ENCODE assay signal across 8 cellular contexts in the genomic region with DNA sequence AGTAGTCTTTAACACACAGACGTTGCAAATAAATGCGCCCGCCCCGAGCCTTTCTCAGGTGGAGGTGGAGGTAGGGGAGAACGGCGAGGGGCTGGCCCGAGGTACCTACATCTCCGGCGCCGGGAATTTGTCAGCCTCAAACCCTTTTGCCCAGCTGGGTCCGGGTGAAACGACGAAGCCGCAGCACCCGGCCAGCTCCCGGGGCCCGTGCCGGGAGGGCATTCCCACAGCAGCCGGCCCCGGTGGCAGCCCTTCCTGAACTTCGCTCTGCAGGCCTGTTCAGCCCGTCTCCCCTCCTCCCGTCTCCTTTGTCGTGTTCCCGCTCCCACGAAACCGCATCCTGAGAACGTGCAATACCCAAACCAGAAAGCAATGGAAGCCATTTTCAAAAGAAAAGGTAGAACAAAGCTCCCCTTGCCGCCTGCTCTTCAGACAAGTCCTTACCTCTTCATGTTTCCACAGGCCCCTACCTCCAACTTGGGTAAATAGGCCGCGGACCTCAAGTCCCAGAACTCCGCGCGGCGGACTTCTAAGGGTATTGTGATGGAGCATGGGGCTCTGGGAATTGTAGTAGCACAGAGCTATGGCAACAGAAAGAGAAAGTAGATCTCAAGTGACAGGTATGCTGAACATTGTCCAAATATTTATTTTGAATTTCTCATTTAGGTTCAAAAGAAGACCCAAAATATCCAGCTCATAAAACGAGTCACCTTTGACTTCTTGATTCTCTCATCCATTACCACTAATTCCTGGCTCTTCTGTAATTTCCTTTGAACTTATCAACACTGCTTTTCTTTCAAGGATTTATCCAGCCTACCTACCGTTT. TPM values are rescaled to one million over a fixed set of nuclear protein-coding genes. Genes with fewer than 3 reads are reported as not detected.
A peak's percentile ranks its signal among the peaks of the same experiment; 100 is the strongest.
DNase-seq lines count a peak whose midpoint lies in the region; ATAC-seq lines count a peak whose summit lies in the region.

A gene (minus strand): TSS at position 501 of the 826 bp plus-strand sequence. CDS start 49 bp downstream, at position 452.

- peak; percentile 100 for ATAC-seq in GM21737 (IDR thresholded peaks at IDR 0.05; ENCODE audit: unreplicated experiment)
- ATAC-seq in activated T-cell treated with anti-CD3 and anti-CD28 coated beads, Interleukin-2, amount 50 U/mL, for 72 hours (replicated peaks in 1 of 2): peak; percentile 100
- ATAC-seq in stimulated activated effector memory CD8-positive, alpha-beta T cell treated with anti-CD3 and anti-CD28 coated beads, Interleukin-12 subunit alpha, Interleukin-12 subunit beta, amount 100 ng/mL, for 72 hours: peak; percentile 100

- DNase-seq in DMS153 treated with DMSO at 0.1 percent for 48 hours (lab: John Stamatoyannopoulos, UW; ENCODE audit: unreplicated experiment) (peak; percentile 15), KBM-7 (peak; percentile 91), RKO (ENCODE audit: low spot score) (peak; percentile 77), fibroblast of gingiva (ENCODE audit: low read depth) (peak; percentile 70), myocyte (ENCODE audit: low read depth) (peak; percentile 80)
- peak; percentile 63 to 75 for DNase-seq in activated T-cell treated with anti-CD3 and anti-CD28 coated beads, Interleukin-2, amount 50 U/mL, for 72 hours
- peak; percentile 14 to 67 for DNase-seq in stimulated activated effector memory CD8-positive, alpha-beta T cell treated with anti-CD3 and anti-CD28 coated beads, Interleukin-12 subunit alpha, Interleukin-12 subunit beta, amount 100 ng/mL, for 72 hours (ENCODE audit: low spot score in 2 of 2)

- H3K36me3 Mint-ChIP-seq in activated T-cell treated with anti-CD3 and anti-CD28 coated beads, Interleukin-2, amount 50 U/mL, for 72 hours (ENCODE audit: insufficient read depth in 2 of 2): peaks cover 13 to 19% of the 10 kb centered on the region in 2 donors
- H3K36me3 Mint-ChIP-seq in stimulated activated effector memory CD8-positive, alpha-beta T cell treated with anti-CD3 and anti-CD28 coated beads, Interleukin-12 subunit alpha, Interleukin-12 subunit beta, amount 100 ng/mL, for 72 hours: peaks cover 28% of the 10 kb centered on the region

- H3K27me3 Mint-ChIP-seq in activated T-cell treated with anti-CD3 and anti-CD28 coated beads, Interleukin-2, amount 50 U/mL, for 72 hours (ENCODE audit: low read depth): peaks cover 20% of the 10 kb centered on the region

- H3K4me1 Mint-ChIP-seq in activated T-cell treated with anti-CD3 and anti-CD28 coated beads, Interleukin-2, amount 50 U/mL, for 72 hours (ENCODE audit: low read depth): peaks cover 23% of the 10 kb centered on the region
- peaks cover 31% of the 10 kb centered on the region for H3K4me1 Mint-ChIP-seq in stimulated activated effector memory CD8-positive, alpha-beta T cell treated with anti-CD3 and anti-CD28 coated beads, Interleukin-12 subunit alpha, Interleukin-12 subunit beta, amount 100 ng/mL, for 72 hours

- peak within 1 kb of the TSS; percentile 99 for H3K27ac Mint-ChIP-seq in activated T-cell treated with anti-CD3 and anti-CD28 coated beads, Interleukin-2, amount 50 U/mL, for 72 hours
- peak within 1 kb of the TSS; percentile 96 for H3K27ac Mint-ChIP-seq in stimulated activated effector memory CD8-positive, alpha-beta T cell treated with anti-CD3 and anti-CD28 coated beads, Interleukin-12 subunit alpha, Interleukin-12 subunit beta, amount 100 ng/mL, for 72 hours

- H3K9me3 Mint-ChIP-seq in activated T-cell treated with anti-CD3 and anti-CD28 coated beads, Interleukin-2, amount 50 U/mL, for 72 hours: no peaks in the 10 kb centered on the region
- no peaks in the 10 kb centered on the region for H3K9me3 Mint-ChIP-seq in stimulated activated effector memory CD8-positive, alpha-beta T cell treated with anti-CD3 and anti-CD28 coated beads, Interleukin-12 subunit alpha, Interleukin-12 subunit beta, amount 100 ng/mL, for 72 hours

- H3K4me3 Mint-ChIP-seq in activated T-cell treated with anti-CD3 and anti-CD28 coated beads, Interleukin-2, amount 50 U/mL, for 72 hours: peak within 1 kb of the TSS; percentile 97 to 100
- peak within 1 kb of the TSS; percentile 95 for H3K4me3 Mint-ChIP-seq in stimulated activated effector memory CD8-positive, alpha-beta T cell treated with anti-CD3 and anti-CD28 coated beads, Interleukin-12 subunit alpha, Interleukin-12 subunit beta, amount 100 ng/mL, for 72 hours

- in situ Hi-C loops in KBM-7 (cut with MboI; ENCODE audit: low pct_unique_long_range_greater_than_20kb, low sequenced_read_pairs): no loop called here

RNA-seq across cellular contexts. Expression of the gene that starts here (rescaled TPM):
- total RNA-seq in activated T-cell treated with anti-CD3 and anti-CD28 coated beads, Interleukin-2, amount 50 U/mL, for 72 hours: 10 to 100 TPM; 20.1 to 25.7 TPM
- total RNA-seq in myocyte: 9.5 and 12.6 TPM in 2 replicates
- polyA plus RNA-seq in myocyte (2012): 4.3 TPM

Comparison
In these comparisons a context has a peak if more than half of its experiments do, and no peak if none do; other contexts are left out.
1. Peak in every context shown above with its lines: DNase-seq and ATAC-seq.
2. DNase-seq: peak in every context shown above with its lines; median percentile 91 in KBM-7; 80 in myocyte; 77 in RKO; 70 in fibroblast of gingiva; 69 in activated T-cell treated with anti-CD3 and anti-CD28 coated beads, Interleukin-2, amount 50 U/mL, for 72 hours; 40 in stimulated activated effector memory CD8-positive, alpha-beta T cell treated with anti-CD3 and anti-CD28 coated beads, Interleukin-12 subunit alpha, Interleukin-12 subunit beta, amount 100 ng/mL, for 72 hours; 15 in DMS153 treated with DMSO at 0.1 percent for 48 hours.